In the genomic region with DNA sequence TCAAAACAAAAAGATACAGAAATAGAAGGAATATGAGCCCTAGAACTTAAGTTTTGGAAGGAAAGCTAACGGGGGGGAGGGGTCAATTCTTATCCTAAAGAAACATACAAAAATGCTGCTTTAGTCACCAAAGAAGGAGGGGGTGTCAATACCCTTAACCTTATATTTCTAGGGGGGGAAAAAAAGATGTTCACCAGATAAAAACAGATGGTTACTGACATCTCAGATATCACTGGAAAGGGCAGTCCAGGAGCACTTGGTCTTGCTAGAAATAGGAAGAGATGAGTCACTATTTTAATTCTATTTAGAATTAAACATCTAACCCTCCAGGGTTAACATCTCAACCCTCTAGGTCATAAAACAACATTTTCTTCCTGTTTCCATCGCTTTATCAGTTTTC, we compare ENCODE assay signal across 8 cellular contexts. TPM values are rescaled to one million over a fixed set of nuclear protein-coding genes. Genes with fewer than 3 reads are reported as not detected.
A peak's percentile ranks its signal among the peaks of the same experiment; 100 is the strongest.
DNase-seq lines count a peak whose midpoint lies in the region; ATAC-seq, FAIRE-seq and TF ChIP-seq lines count a peak whose summit lies in the region.

No MANE protein-coding gene starts in this region.

- peaks cover 35% of the 10 kb centered on the region for H3K36me3 Mint-ChIP-seq in dendritic cell treated with granulocyte-macrophage colony-stimulating factor and Interleukin-4, amounts not matched to agents 40 ng/mL and 50 ng/mL, for 4 days (ENCODE audit: low read depth)
- H3K36me3 Mint-ChIP-seq in naive thymus-derived CD8-positive, alpha-beta T cell = peaks cover 1 to 23% (median 7%) of the 10 kb centered on the region in 3 donors

- FAIRE-seq in D721Med (lab: Jason Lieb, UNC) = no peak

- H3K27me3 Mint-ChIP-seq in dendritic cell treated with granulocyte-macrophage colony-stimulating factor and Interleukin-4, amounts not matched to agents 40 ng/mL and 50 ng/mL, for 4 days = no peaks in the 10 kb centered on the region
- no peaks in the 10 kb centered on the region for H3K27me3 Mint-ChIP-seq in naive thymus-derived CD8-positive, alpha-beta T cell

- H3K36me3 ChIP-seq in BE2C = peaks cover 8% of the 10 kb centered on the region; the same call in 1 of the 2 replicates

- DNase-seq in BE2C (no peak), LNCaP clone FGC (ENCODE audit: low read depth) (no peak), D721Med (ENCODE audit: insufficient read length, low spot score) (no peak), hippocampal formation (lab: John Stamatoyannopoulos, UW) (no peak), UCSD-AML1 (lab: John Stamatoyannopoulos, UW; ENCODE audit: unreplicated experiment) (no peak)
- DNase-seq in naive thymus-derived CD8-positive, alpha-beta T cell = no peak

- H3K4me1 ChIP-seq in BE2C = peaks cover 14% of the 10 kb centered on the region

- H3K4me3 Mint-ChIP-seq in dendritic cell treated with granulocyte-macrophage colony-stimulating factor and Interleukin-4, amounts not matched to agents 40 ng/mL and 50 ng/mL, for 4 days = peak overlapping the region; percentile 92
- peak overlapping the region; percentile 94 to 100 (median 98) for H3K4me3 Mint-ChIP-seq in naive thymus-derived CD8-positive, alpha-beta T cell

- H3K4me1 Mint-ChIP-seq in dendritic cell treated with granulocyte-macrophage colony-stimulating factor and Interleukin-4, amounts not matched to agents 40 ng/mL and 50 ng/mL, for 4 days (ENCODE audit: low read depth) = peaks cover 69% of the 10 kb centered on the region
- H3K4me1 Mint-ChIP-seq in naive thymus-derived CD8-positive, alpha-beta T cell = peaks cover 34 to 63% (median 55%) of the 10 kb centered on the region in 4 donors

- no peaks in the 10 kb centered on the region for H3K9me3 Mint-ChIP-seq in dendritic cell treated with granulocyte-macrophage colony-stimulating factor and Interleukin-4, amounts not matched to agents 40 ng/mL and 50 ng/mL, for 4 days
- H3K9me3 Mint-ChIP-seq in naive thymus-derived CD8-positive, alpha-beta T cell = no peaks in the 10 kb centered on the region

- H3K4me3 ChIP-seq in BE2C (ENCODE audit: low read depth, low read length) (peak overlapping the region; percentile 81), LNCaP clone FGC (ENCODE audit: low read depth, low read length) (peak overlapping the region; percentile 89)

- H3K27me3 ChIP-seq in BE2C = no peaks in the 10 kb centered on the region

- POLR2A ChIA-PET in naive thymus-derived CD8-positive, alpha-beta T cell (lab: Charles Lee) = interaction anchor here (2.0 to 5.6 kb wide), 7 partner anchors 10 to 306 kb away, joined by 5 to 98 read pairs (median 36); a partner anchor contains a TSS

- no peak for ATAC-seq in naive thymus-derived CD8-positive, alpha-beta T cell
- no peak for ATAC-seq in GM18498 (IDR thresholded peaks at IDR 0.05; ENCODE audit: unreplicated experiment)

- TF ChIP-seq CTCF in BE2C (IDR thresholded peaks at IDR 0.05; ENCODE audit: low read depth, low read length) (no peak), LNCaP clone FGC (IDR thresholded peaks at IDR 0.05; ENCODE audit: control insufficient read depth, extremely low read depth, insufficient read depth) (no peak), D721Med (IDR thresholded peaks at IDR 0.05; ENCODE audit: insufficient read depth, missing control alignments) (no peak)

- H3K27ac Mint-ChIP-seq in dendritic cell treated with granulocyte-macrophage colony-stimulating factor and Interleukin-4, amounts not matched to agents 40 ng/mL and 50 ng/mL, for 4 days = peak overlapping the region; percentile 92
- H3K27ac Mint-ChIP-seq in naive thymus-derived CD8-positive, alpha-beta T cell = peak overlapping the region; percentile 94 to 99 (median 96)

- H3K9me3 ChIP-seq in BE2C = no peaks in the 10 kb centered on the region

- intact Hi-C loops in dendritic cell treated with granulocyte-macrophage colony-stimulating factor and Interleukin-4, amounts not matched to agents 40 ng/mL and 50 ng/mL, for 4 days (cut with micrococcal nuclease) = no loop called here

RNA-seq across cellular contexts. Expression of a gene that starts 1.7 kb away (rescaled TPM):
- polyA plus RNA-seq in BE2C (2012; ENCODE audit: insufficient read depth, insufficient read length, low read depth) = 55.0 TPM
- 100 to 1,000 TPM; 171 to 183 TPM for total RNA-seq in naive thymus-derived CD8-positive, alpha-beta T cell
- polyA plus RNA-seq in naive thymus-derived CD8-positive, alpha-beta T cell = 100 to 1,000 TPM in 1 of 3 donors, 10 to 100 TPM in 2; 87.4 to 105 (median 92.9) TPM

RNA-seq across cellular contexts. Expression of a gene that starts 19.5 kb away (rescaled TPM):
- 109 TPM for polyA plus RNA-seq in BE2C (2012; ENCODE audit: insufficient read depth, insufficient read length, low read depth)
- total RNA-seq in naive thymus-derived CD8-positive, alpha-beta T cell = 10 to 100 TPM; 71.1 to 81.6 TPM
- 100 to 1,000 TPM in 1 of 3 donors, 10 to 100 TPM in 2; 85.7 to 100 (median 91.7) TPM for polyA plus RNA-seq in naive thymus-derived CD8-positive, alpha-beta T cell

RNA-seq across cellular contexts. Expression of a gene that starts 19.7 kb away (rescaled TPM):
- 62.2 TPM for polyA plus RNA-seq in BE2C (2012; ENCODE audit: insufficient read depth, insufficient read length, low read depth)
- total RNA-seq in naive thymus-derived CD8-positive, alpha-beta T cell = 10 to 100 TPM; 22.3 to 23.9 TPM
- 1 to 10 TPM; 2.6 to 3.9 (median 3.4) TPM for polyA plus RNA-seq in naive thymus-derived CD8-positive, alpha-beta T cell

RNA-seq across cellular contexts. Expression of a gene that starts 34.1 kb away (rescaled TPM):
- 7.8 TPM for polyA plus RNA-seq in BE2C (2012; ENCODE audit: insufficient read depth, insufficient read length, low read depth)
- 100 to 1,000 TPM; 110 to 115 TPM for total RNA-seq in naive thymus-derived CD8-positive, alpha-beta T cell
- polyA plus RNA-seq in naive thymus-derived CD8-positive, alpha-beta T cell = 1 to 10 TPM; 8.8 to 9.4 (median 9.3) TPM
